9 cellular contexts compared by ENCODE assay signal in genomic region chrX:68807818-68808217, GRCh38. TPM values are rescaled to one million over a fixed set of nuclear protein-coding genes. Genes with fewer than 3 reads are reported as not detected.
DNase-seq lines count a peak whose midpoint lies in the region; ATAC-seq and TF ChIP-seq lines count a peak whose summit lies in the region.
"Had no signal": no experiment of that assay in that cellular context is flagged by ENCODE, and none has a peak within 500 bp of the region (broad histone marks: within the 10 kb centered on the region; RNA-seq: fewer than 3 reads in every experiment).

No MANE protein-coding gene starts in this region.

- peaks cover 11% of the 10 kb centered on the region for H3K27me3 Mint-ChIP-seq in CD4-positive, alpha-beta T cell

- no peak for ATAC-seq in CD4-positive, alpha-beta T cell (ENCODE audit: poor library complexity)

- CTCF ChIA-PET in CD4-positive, alpha-beta T cell (lab: Charles Lee): interaction anchor here (1.4 kb wide), 1 partner anchor 16 kb away, joined by 3 read pairs; no protein-coding TSS in a partner anchor

- H3K27me3 ChIP-seq in WERI-Rb-1 (ENCODE audit: insufficient read depth, low read depth, severe bottlenecking): peaks cover 18% of the 10 kb centered on the region
- H3K27me3 ChIP-seq in CD4-positive, alpha-beta T cell (ENCODE audit: control insufficient read depth, insufficient read depth, low read length): no peaks in the 10 kb centered on the region

- POLR2A ChIA-PET in CD4-positive, alpha-beta T cell (lab: Charles Lee): interaction anchor here (1.3 kb wide), 1 partner anchor 75 kb away, joined by 3 read pairs; no protein-coding TSS in a partner anchor

- H3K27ac Mint-ChIP-seq in CD4-positive, alpha-beta T cell: no peak overlapping the region

- H3K36me3 Mint-ChIP-seq in CD4-positive, alpha-beta T cell (ENCODE audit: low read depth): no peaks in the 10 kb centered on the region

- H3K9me3 Mint-ChIP-seq in CD4-positive, alpha-beta T cell: no peaks in the 10 kb centered on the region

- DNase-seq in H4 (ENCODE audit: low spot score) (peak; percentile 19), WERI-Rb-1 (no peak), inferior parietal cortex (ENCODE audit: extremely low spot score) (peak; percentile 15), D341Med (ENCODE audit: low spot score) (no peak), T-helper 2 cell (no peak), NCI-H1048 (lab: John Stamatoyannopoulos, UW) (no peak)
- no peak for DNase-seq in CD4-positive, alpha-beta T cell
- DNase-seq: retina had no signal

- H3K9me3 ChIP-seq in WERI-Rb-1 (ENCODE audit: severe bottlenecking): no peaks in the 10 kb centered on the region
- no peaks in the 10 kb centered on the region for H3K9me3 ChIP-seq in CD4-positive, alpha-beta T cell (ENCODE audit: control insufficient read depth, low read length)

- H3K36me3 ChIP-seq in WERI-Rb-1: no peaks in the 10 kb centered on the region

- peak; percentile 44 for TF ChIP-seq CTCF in 22Rv1 (IDR thresholded peaks at IDR 0.05)
- TF ChIP-seq CTCF in WERI-Rb-1 (IDR thresholded peaks at IDR 0.05; ENCODE audit: low read depth, low read length): peak; percentile 48; the same call in 1 of the 2 replicates
- TF ChIP-seq CTCF in CD4-positive, alpha-beta T cell (IDR thresholded peaks at IDR 0.05): no peak

- H3K4me3 Mint-ChIP-seq in CD4-positive, alpha-beta T cell: no peak overlapping the region

- no peaks in the 10 kb centered on the region for H3K4me1 Mint-ChIP-seq in CD4-positive, alpha-beta T cell (ENCODE audit: low read depth)

- H3K27ac ChIP-seq in 22Rv1 (no peak overlapping the region), WERI-Rb-1 (no peak overlapping the region)
- H3K27ac ChIP-seq in CD4-positive, alpha-beta T cell (ENCODE audit: low read depth, low read length): no peak overlapping the region

- intact Hi-C loops in CD4-positive, alpha-beta T cell (cut with DNase I, micrococcal nuclease): no loop called here

- H3K4me3 ChIP-seq in WERI-Rb-1 (ENCODE audit: low read depth, low read length): no peak overlapping the region

RNA-seq across cellular contexts. Expression of gene EFNB1, which starts 21.0 kb away (rescaled TPM):
- 7.0 and 10.1 TPM in 2 replicates for total RNA-seq in H4 (2014; rRNA removed; shearing (Covaris generic))
- total RNA-seq in CD4-positive, alpha-beta T cell: 1 to 10 TPM; 2.9 to 3.1 TPM

Comparison
In these comparisons a context has a peak if more than half of its experiments do, and no peak if none do; other contexts are left out.
1. DNase-seq: peak in H4 (single experiment) and inferior parietal cortex (single experiment); none in WERI-Rb-1 (single experiment), D341Med (single experiment), CD4-positive, alpha-beta T cell (0 of 10), T-helper 2 cell (0 of 5) and NCI-H1048 (single experiment).